29 cellular contexts compared by ENCODE assay signal in the genomic region with DNA sequence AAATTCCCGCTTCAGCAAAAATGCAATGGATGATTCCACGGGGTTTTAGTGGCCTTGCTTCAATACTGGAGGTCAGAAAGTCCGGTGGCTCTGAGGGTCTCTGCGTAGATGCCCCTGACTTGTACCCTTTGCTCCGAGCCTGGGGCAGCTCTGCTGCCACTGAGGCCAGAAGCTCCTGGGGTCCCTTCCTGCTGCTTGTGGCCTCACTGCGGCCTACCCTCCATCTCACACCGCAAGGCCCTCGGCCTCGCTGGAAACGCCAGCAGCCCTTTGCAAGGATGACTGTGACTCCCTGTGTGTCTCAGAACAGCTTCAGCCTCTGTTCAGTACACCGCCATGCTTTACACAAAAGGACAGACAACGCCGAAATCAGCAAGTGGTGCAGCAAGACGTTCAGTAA.
"Had no signal": no experiment of that assay in that cellular context is flagged by ENCODE, and none has a peak within 500 bp of the region (broad histone marks: within the 10 kb centered on the region; RNA-seq: fewer than 3 reads in every experiment).

No MANE protein-coding gene starts in this region.

- ATAC-seq: effector memory CD8-positive, alpha-beta T cell; esophagus mucosa; foreskin keratinocyte; gastrocnemius medialis; gastroesophageal sphincter; heart left ventricle; heart right ventricle had no signal

- H3K9me3 ChIP-seq: colonic mucosa, esophagus squamous epithelium, gastrocnemius medialis, gastroesophageal sphincter had no signal

- H3K4me3 Mint-ChIP-seq: dendritic cell treated with granulocyte-macrophage colony-stimulating factor and Interleukin-4, amounts not matched to agents 40 ng/mL and 50 ng/mL, for 4 days; effector memory CD8-positive, alpha-beta T cell; endodermal cell had no signal

- H3K36me3 ChIP-seq: colonic mucosa, esophagus muscularis mucosa, esophagus squamous epithelium, gastrocnemius medialis, gastroesophageal sphincter, heart left ventricle, heart right ventricle had no signal

- DNase-seq: colonic mucosa; cortex of kidney; dermis blood vessel endothelial cell; dorsolateral prefrontal cortex; effector CD4-positive, alpha-beta T cell; effector CD8-positive, alpha-beta T cell; effector memory CD4-positive, alpha-beta T cell; effector memory CD8-positive, alpha-beta T cell; endodermal cell; erythroblast; esophagus squamous epithelium; foreskin fibroblast; foreskin keratinocyte; foreskin melanocyte; gastrocnemius medialis; glutamatergic neuron; head of caudate nucleus; heart left ventricle; heart right ventricle had no signal

- FAIRE-seq: colon, endometrium, endothelial cell of umbilical vein, frontal cortex had no signal

- H3K27me3 Mint-ChIP-seq: dendritic cell treated with granulocyte-macrophage colony-stimulating factor and Interleukin-4, amounts not matched to agents 40 ng/mL and 50 ng/mL, for 4 days; effector memory CD8-positive, alpha-beta T cell had no signal

- H3K4me3 ChIP-seq: colonic mucosa, coronary artery, dorsolateral prefrontal cortex, esophagus muscularis mucosa, esophagus squamous epithelium, gastrocnemius medialis, gastroesophageal sphincter, heart left ventricle, heart right ventricle had no signal

- H3K27ac ChIP-seq: colonic mucosa, coronary artery, dorsolateral prefrontal cortex, epithelial cell of prostate, esophagus muscularis mucosa, esophagus squamous epithelium, foreskin keratinocyte, gastrocnemius medialis, gastroesophageal sphincter, heart left ventricle, heart right ventricle had no signal

- H3K27me3 ChIP-seq: colonic mucosa, dorsolateral prefrontal cortex, esophagus muscularis mucosa, esophagus squamous epithelium, foreskin keratinocyte, gastrocnemius medialis, gastroesophageal sphincter, heart left ventricle had no signal

- H3K4me1 Mint-ChIP-seq: endodermal cell had no signal

- H3K27ac Mint-ChIP-seq: dendritic cell treated with granulocyte-macrophage colony-stimulating factor and Interleukin-4, amounts not matched to agents 40 ng/mL and 50 ng/mL, for 4 days; effector memory CD8-positive, alpha-beta T cell; endodermal cell had no signal

- H3K4me1 ChIP-seq: colonic mucosa, esophagus muscularis mucosa, esophagus squamous epithelium, foreskin keratinocyte, gastrocnemius medialis, gastroesophageal sphincter, heart left ventricle, heart right ventricle had no signal
